9 cellular contexts compared by ENCODE assay signal in genomic region chr3:177824190-177824786, GRCh38.
DNase-seq lines count a peak whose midpoint lies in the region; ATAC-seq lines count a peak whose summit lies in the region.
"Had no signal": no experiment of that assay in that cellular context is flagged by ENCODE, and none has a peak within 500 bp of the region (broad histone marks: within the 10 kb centered on the region; RNA-seq: fewer than 3 reads in every experiment).

No MANE protein-coding gene starts in this region.

- DNase-seq in H4 (ENCODE audit: low spot score) (peak; percentile 51), amniotic stem cell (lab: John Stamatoyannopoulos, UW) (peak; percentile 14), hepatic stellate cell (ENCODE audit: low spot score) (peak; percentile 50), sciatic nerve (ENCODE audit: low spot score) (peak; percentile 77), islet precursor cell (no peak)
- no peak for DNase-seq in activated T-cell treated with anti-CD3 and anti-CD28 coated beads, Interleukin-2, amount 50 U/mL, for 24 hours
- no peak for DNase-seq in activated CD4-positive, alpha-beta T cell treated with anti-CD3 and anti-CD28 coated beads, Interleukin-2, amount 50 U/mL, for 4 hours
- DNase-seq: activated gamma-delta T cell had no signal

- H3K27me3 Mint-ChIP-seq in activated T-cell treated with anti-CD3 and anti-CD28 coated beads, Interleukin-2, amount 50 U/mL, for 24 hours, result no peaks in the 10 kb centered on the region

- no peak overlapping the region for H3K27ac Mint-ChIP-seq in activated T-cell treated with anti-CD3 and anti-CD28 coated beads, Interleukin-2, amount 50 U/mL, for 24 hours

- no peaks in the 10 kb centered on the region for H3K9me3 Mint-ChIP-seq in activated T-cell treated with anti-CD3 and anti-CD28 coated beads, Interleukin-2, amount 50 U/mL, for 24 hours

- H3K4me1 Mint-ChIP-seq in activated T-cell treated with anti-CD3 and anti-CD28 coated beads, Interleukin-2, amount 50 U/mL, for 24 hours (ENCODE audit: low read depth), result peaks cover 31% of the 10 kb centered on the region

- intact Hi-C loops in sciatic nerve (cut with DNase I), result no loop called here

- H3K36me3 Mint-ChIP-seq in activated T-cell treated with anti-CD3 and anti-CD28 coated beads, Interleukin-2, amount 50 U/mL, for 24 hours (ENCODE audit: low read depth), result no peaks in the 10 kb centered on the region

- peak; percentile 97 for ATAC-seq in sciatic nerve
- ATAC-seq in HG03045 (IDR thresholded peaks at IDR 0.05; ENCODE audit: unreplicated experiment), result no peak

- no peak overlapping the region for H3K4me3 Mint-ChIP-seq in activated T-cell treated with anti-CD3 and anti-CD28 coated beads, Interleukin-2, amount 50 U/mL, for 24 hours

Comparison
In these comparisons a context has a peak if more than half of its experiments do, and no peak if none do; other contexts are left out.
1. DNase-seq: peak in H4 (single experiment), amniotic stem cell (single experiment), hepatic stellate cell (single experiment) and sciatic nerve (single experiment); none in activated T-cell treated with anti-CD3 and anti-CD28 coated beads, Interleukin-2, amount 50 U/mL, for 24 hours (single experiment), islet precursor cell (single experiment) and activated CD4-positive, alpha-beta T cell treated with anti-CD3 and anti-CD28 coated beads, Interleukin-2, amount 50 U/mL, for 4 hours (0 of 2).